ENCODE assay signal across 8 cellular contexts in the genomic region with DNA sequence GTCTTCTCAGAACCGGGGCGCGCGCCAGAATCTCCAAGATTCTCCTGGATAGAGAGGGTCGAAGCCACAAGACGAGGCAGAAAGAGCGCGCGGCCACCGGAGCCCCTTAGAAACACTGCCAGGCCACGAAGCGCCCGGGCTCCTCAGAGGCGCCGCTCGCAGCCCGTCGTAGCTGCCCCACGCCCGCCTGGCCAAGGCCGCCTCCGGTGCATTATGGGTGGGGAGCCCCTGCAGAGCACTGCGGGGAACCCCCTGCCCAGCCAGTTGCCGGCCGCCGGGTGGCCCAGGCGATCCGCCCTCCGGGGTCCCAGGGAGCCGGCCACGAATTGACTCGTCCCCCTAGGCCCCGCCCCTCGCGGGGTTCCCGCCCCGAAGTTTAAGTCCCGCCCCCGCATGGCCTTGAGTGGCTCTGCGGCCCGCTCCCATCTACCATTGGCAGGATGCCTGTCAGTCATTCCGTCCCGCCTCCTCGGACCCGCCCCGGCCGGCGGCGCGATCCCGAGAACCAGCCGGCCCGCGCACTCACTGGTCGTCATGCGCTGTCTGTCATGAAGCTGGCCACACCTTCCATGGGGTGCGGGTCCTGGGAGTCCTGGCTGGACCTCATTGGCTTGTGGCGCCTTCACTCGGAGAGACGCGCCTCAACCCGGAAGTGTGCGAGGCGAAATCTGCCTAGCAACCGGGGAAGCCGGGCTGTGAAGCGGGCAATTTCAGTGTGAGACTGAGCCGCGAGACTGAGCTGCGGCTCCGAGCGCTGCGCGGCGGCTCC. TPM values are rescaled to one million over a fixed set of nuclear protein-coding genes. Genes with fewer than 3 reads are reported as not detected.
A peak's percentile ranks its signal among the peaks of the same experiment; 100 is the strongest.
DNase-seq lines count a peak whose midpoint lies in the region; ATAC-seq and TF ChIP-seq lines count a peak whose summit lies in the region.

No MANE protein-coding gene starts in this region.

- H3K36me3 Mint-ChIP-seq in activated T-helper 2 cell treated with anti-CD3 and anti-CD28 coated beads, Interferon-gamma antibody, Interleukin-2, Interleukin-4, amounts not matched to agents 10 μg/mL and 5 μg/mL and 100 μg/mL, durations not matched to agents 14 hours and 24 hours and 36 hours (ENCODE audit: low read depth): peaks cover 19% of the 10 kb centered on the region
- H3K36me3 Mint-ChIP-seq in naive thymus-derived CD8-positive, alpha-beta T cell: no peaks in the 10 kb centered on the region
- peaks cover 9 to 15% of the 10 kb centered on the region in 2 donors for H3K36me3 Mint-ChIP-seq in stimulated activated naive B cell treated with anti-CD40 and anti-IgM and Interleukin-4, amounts not matched to agents 10 μg/mL and 1 μg/mL and 100 μg/mL, for 72 hours

- peak; percentile 100 for DNase-seq in ELF-1 (ENCODE audit: low read depth, low spot score)
- peak; percentile 100 for DNase-seq in H4 (ENCODE audit: low spot score)
- DNase-seq in LNCaP clone FGC (ENCODE audit: low read depth): peak; percentile 99
- DNase-seq in RPMI8226: peak; percentile 99
- peak; percentile 100 for DNase-seq in activated T-helper 2 cell treated with anti-CD3 and anti-CD28 coated beads, Interferon-gamma antibody, Interleukin-2, Interleukin-4, amounts not matched to agents 10 μg/mL and 5 μg/mL and 100 μg/mL, durations not matched to agents 14 hours and 24 hours and 36 hours (ENCODE audit: low spot score)
- DNase-seq in fibroblast of mammary gland (ENCODE audit: low read depth): peak; percentile 99
- DNase-seq in naive thymus-derived CD8-positive, alpha-beta T cell: peak; percentile 97 to 100 (median 99)
- DNase-seq in stimulated activated naive B cell treated with anti-CD40 and anti-IgM and Interleukin-4, amounts not matched to agents 10 μg/mL and 1 μg/mL and 100 μg/mL, for 72 hours: peak; percentile 100

- ATAC-seq in naive thymus-derived CD8-positive, alpha-beta T cell: peak; percentile 90
- ATAC-seq in stimulated activated naive B cell treated with anti-CD40 and anti-IgM and Interleukin-4, amounts not matched to agents 10 μg/mL and 1 μg/mL and 100 μg/mL, for 72 hours (replicated peaks): peak; percentile 91 to 92

- H3K27ac Mint-ChIP-seq in activated T-helper 2 cell treated with anti-CD3 and anti-CD28 coated beads, Interferon-gamma antibody, Interleukin-2, Interleukin-4, amounts not matched to agents 10 μg/mL and 5 μg/mL and 100 μg/mL, durations not matched to agents 14 hours and 24 hours and 36 hours: peak overlapping the region; percentile 91
- peak overlapping the region; percentile 86 to 96 (median 94) for H3K27ac Mint-ChIP-seq in naive thymus-derived CD8-positive, alpha-beta T cell
- peak overlapping the region; percentile 90 for H3K27ac Mint-ChIP-seq in stimulated activated naive B cell treated with anti-CD40 and anti-IgM and Interleukin-4, amounts not matched to agents 10 μg/mL and 1 μg/mL and 100 μg/mL, for 72 hours

- no peaks in the 10 kb centered on the region for H3K27me3 Mint-ChIP-seq in activated T-helper 2 cell treated with anti-CD3 and anti-CD28 coated beads, Interferon-gamma antibody, Interleukin-2, Interleukin-4, amounts not matched to agents 10 μg/mL and 5 μg/mL and 100 μg/mL, durations not matched to agents 14 hours and 24 hours and 36 hours (ENCODE audit: low read depth)
- no peaks in the 10 kb centered on the region for H3K27me3 Mint-ChIP-seq in naive thymus-derived CD8-positive, alpha-beta T cell
- no peaks in the 10 kb centered on the region for H3K27me3 Mint-ChIP-seq in stimulated activated naive B cell treated with anti-CD40 and anti-IgM and Interleukin-4, amounts not matched to agents 10 μg/mL and 1 μg/mL and 100 μg/mL, for 72 hours

- no peaks in the 10 kb centered on the region for H3K9me3 Mint-ChIP-seq in activated T-helper 2 cell treated with anti-CD3 and anti-CD28 coated beads, Interferon-gamma antibody, Interleukin-2, Interleukin-4, amounts not matched to agents 10 μg/mL and 5 μg/mL and 100 μg/mL, durations not matched to agents 14 hours and 24 hours and 36 hours
- no peaks in the 10 kb centered on the region for H3K9me3 Mint-ChIP-seq in naive thymus-derived CD8-positive, alpha-beta T cell
- no peaks in the 10 kb centered on the region for H3K9me3 Mint-ChIP-seq in stimulated activated naive B cell treated with anti-CD40 and anti-IgM and Interleukin-4, amounts not matched to agents 10 μg/mL and 1 μg/mL and 100 μg/mL, for 72 hours

- POLR2A ChIA-PET in naive thymus-derived CD8-positive, alpha-beta T cell (lab: Charles Lee): interaction anchor here (0.5 to 3.0 kb wide), 19 partner anchors 10 to 220 kb away, joined by 3 to 46 read pairs (median 3); a partner anchor contains a TSS

- H3K4me1 Mint-ChIP-seq in activated T-helper 2 cell treated with anti-CD3 and anti-CD28 coated beads, Interferon-gamma antibody, Interleukin-2, Interleukin-4, amounts not matched to agents 10 μg/mL and 5 μg/mL and 100 μg/mL, durations not matched to agents 14 hours and 24 hours and 36 hours (ENCODE audit: low read depth): peaks cover 39% of the 10 kb centered on the region
- peaks cover 27 to 47% (median 44%) of the 10 kb centered on the region in 4 donors for H3K4me1 Mint-ChIP-seq in naive thymus-derived CD8-positive, alpha-beta T cell
- peaks cover 39 to 62% of the 10 kb centered on the region in 2 donors for H3K4me1 Mint-ChIP-seq in stimulated activated naive B cell treated with anti-CD40 and anti-IgM and Interleukin-4, amounts not matched to agents 10 μg/mL and 1 μg/mL and 100 μg/mL, for 72 hours

- H3K4me3 Mint-ChIP-seq in activated T-helper 2 cell treated with anti-CD3 and anti-CD28 coated beads, Interferon-gamma antibody, Interleukin-2, Interleukin-4, amounts not matched to agents 10 μg/mL and 5 μg/mL and 100 μg/mL, durations not matched to agents 14 hours and 24 hours and 36 hours (ENCODE audit: low read depth): peak overlapping the region; percentile 84
- peak overlapping the region; percentile 85 to 100 (median 92) for H3K4me3 Mint-ChIP-seq in naive thymus-derived CD8-positive, alpha-beta T cell
- peak overlapping the region; percentile 85 to 95 for H3K4me3 Mint-ChIP-seq in stimulated activated naive B cell treated with anti-CD40 and anti-IgM and Interleukin-4, amounts not matched to agents 10 μg/mL and 1 μg/mL and 100 μg/mL, for 72 hours

- TF ChIP-seq CTCF in LNCaP clone FGC (IDR thresholded peaks at IDR 0.05; ENCODE audit: control insufficient read depth, extremely low read depth, insufficient read depth) (no peak), fibroblast of mammary gland (conservative IDR thresholded peaks at IDR 0.05; ENCODE audit: control insufficient read depth, insufficient read depth, low read depth, low read length) (no peak)

- intact Hi-C loops in activated T-helper 2 cell treated with anti-CD3 and anti-CD28 coated beads, Interferon-gamma antibody, Interleukin-2, Interleukin-4, amounts not matched to agents 10 μg/mL and 5 μg/mL and 100 μg/mL, durations not matched to agents 14 hours and 24 hours and 36 hours (cut with micrococcal nuclease): loop anchor here (1.0 to 5.0 kb wide), 2 partner anchors 20 to 212 kb away; a partner anchor contains a TSS

- H3K4me3 ChIP-seq in LNCaP clone FGC (ENCODE audit: low read depth, low read length) (peak overlapping the region; percentile 94), fibroblast of mammary gland (ENCODE audit: control insufficient read depth, low read depth, low read length) (peak overlapping the region; percentile 80)

RNA-seq across cellular contexts. Expression of a gene that starts 20.2 kb away (rescaled TPM):
- total RNA-seq in H4 (2014; rRNA removed; shearing (Covaris generic)): 10.9 and 30.5 TPM in 2 replicates
- total RNA-seq in activated T-helper 2 cell treated with anti-CD3 and anti-CD28 coated beads, Interferon-gamma antibody, Interleukin-2, Interleukin-4, amounts not matched to agents 10 μg/mL and 5 μg/mL and 100 μg/mL, durations not matched to agents 14 hours and 24 hours and 36 hours: 125 and 128 TPM in 2 replicates
- total RNA-seq in naive thymus-derived CD8-positive, alpha-beta T cell: 100 to 1,000 TPM; 101 to 107 TPM
- 10 to 100 TPM; 14.5 to 35.1 (median 20.2) TPM for polyA plus RNA-seq in naive thymus-derived CD8-positive, alpha-beta T cell

Comparison
In these comparisons a context has a peak if more than half of its experiments do, and no peak if none do; other contexts are left out.
1. Peak in every context shown above with its lines: DNase-seq, ATAC-seq and H3K4me3 ChIP-seq.